In genomic region chr6:25962368-25963127, GRCh38 we compare ENCODE assay signal across 8 cellular contexts. TPM values are rescaled to one million over a fixed set of nuclear protein-coding genes. Genes with fewer than 3 reads are reported as not detected.
DNase-seq lines count a peak whose midpoint lies in the region; ATAC-seq and TF ChIP-seq lines count a peak whose summit lies in the region.

TSS of gene TRIM38 (plus strand) at chr6:25962802. CDS start at chr6:25966523, 3,721 bp downstream.

- H3K4me3 Mint-ChIP-seq in CD8-positive, alpha-beta memory T cell, result peak within 1 kb of the TSS; percentile 93 to 99 (median 97)

- CTCF ChIA-PET in CD8-positive, alpha-beta memory T cell (lab: Charles Lee), result interaction anchor here (0.5 to 2.0 kb wide), 6 partner anchors 11 to 701 kb away, joined by 3 to 19 read pairs (median 3); partner anchors contain the start of gene SLC17A3

- peak within 1 kb of the TSS; percentile 91 to 100 (median 99) for H3K27ac Mint-ChIP-seq in CD8-positive, alpha-beta memory T cell

- peak; percentile 55 to 84 (median 80) for DNase-seq in CD8-positive, alpha-beta memory T cell
- DNase-seq in SKM-1 (lab: John Stamatoyannopoulos, UW; ENCODE audit: unreplicated experiment), result peak; percentile 85
- DNase-seq in activated naive CD8-positive, alpha-beta T cell treated with anti-CD3 and anti-CD28 coated beads, Interleukin-2, amount 50 U/mL, for 16 hours (ENCODE audit: low read depth, low spot score), result peak; percentile 21
- DNase-seq in left ventricle myocardium inferior, result peak; percentile 29
- peak; percentile 75 for DNase-seq in retinal pigment epithelial cell (ENCODE audit: low read depth)
- DNase-seq in middle frontal gyrus (ENCODE audit: extremely low spot score, low spot score), result no peak

- POLR2A ChIA-PET in CD8-positive, alpha-beta memory T cell (lab: Charles Lee), result interaction anchor here (0.5 to 1.5 kb wide), 4 partner anchors 26 to 645 kb away, joined by 3 to 16 read pairs (median 5); a partner anchor contains a TSS

- H3K9me3 Mint-ChIP-seq in CD8-positive, alpha-beta memory T cell, result no peaks in the 10 kb centered on the region

- peak; percentile 67 for ATAC-seq in GM19397 (IDR thresholded peaks at IDR 0.05; ENCODE audit: unreplicated experiment)
- ATAC-seq in HG03521 (IDR thresholded peaks at IDR 0.05; ENCODE audit: unreplicated experiment), result peak; percentile 69

- peaks cover 78 to 92% (median 91%) of the 10 kb centered on the region in 3 donors for H3K4me1 Mint-ChIP-seq in CD8-positive, alpha-beta memory T cell

- peaks cover 8% of the 10 kb centered on the region for H3K36me3 ChIP-seq in CD8-positive, alpha-beta memory T cell (ENCODE audit: insufficient read depth, low read length)
- H3K36me3 ChIP-seq in left ventricle myocardium inferior, result peaks cover 29% of the 10 kb centered on the region

- H3K4me3 ChIP-seq in CD8-positive, alpha-beta memory T cell (ENCODE audit: low read length), result peak within 1 kb of the TSS; percentile 84
- H3K4me3 ChIP-seq in left ventricle myocardium inferior (peak within 1 kb of the TSS; percentile 75), retinal pigment epithelial cell (ENCODE audit: low read length) (peak within 1 kb of the TSS; percentile 44)

- intact Hi-C loops in left ventricle myocardium inferior (cut with micrococcal nuclease), result no loop called here

- TF ChIP-seq CTCF in left ventricle myocardium inferior (IDR thresholded peaks at IDR 0.05; ENCODE audit: borderline replicate concordance) (no peak), retinal pigment epithelial cell (conservative IDR thresholded peaks at IDR 0.05; ENCODE audit: low read depth, low read length) (no peak)

- H3K36me3 Mint-ChIP-seq in CD8-positive, alpha-beta memory T cell, result peaks cover 8 to 39% (median 13%) of the 10 kb centered on the region in 3 donors

- no peaks in the 10 kb centered on the region for H3K9me3 ChIP-seq in CD8-positive, alpha-beta memory T cell (ENCODE audit: low read length)
- H3K9me3 ChIP-seq in left ventricle myocardium inferior (replicated peaks), result peaks cover 20% of the 10 kb centered on the region

- peaks cover 81% of the 10 kb centered on the region for H3K4me1 ChIP-seq in CD8-positive, alpha-beta memory T cell (ENCODE audit: insufficient read depth, low read length)
- peaks cover 55% of the 10 kb centered on the region for H3K4me1 ChIP-seq in left ventricle myocardium inferior

- H3K27me3 Mint-ChIP-seq in CD8-positive, alpha-beta memory T cell, result no peaks in the 10 kb centered on the region

- peak within 1 kb of the TSS; percentile 94 for H3K27ac ChIP-seq in CD8-positive, alpha-beta memory T cell (ENCODE audit: low read depth, low read length)
- peak within 1 kb of the TSS; percentile 94 for H3K27ac ChIP-seq in left ventricle myocardium inferior (replicated peaks)

- H3K27me3 ChIP-seq in CD8-positive, alpha-beta memory T cell (ENCODE audit: insufficient read depth, low read length, poor library complexity, severe bottlenecking), result no peaks in the 10 kb centered on the region
- no peaks in the 10 kb centered on the region for H3K27me3 ChIP-seq in left ventricle myocardium inferior (ENCODE audit: low read depth)

RNA-seq across cellular contexts. Expression of gene TRIM38, which starts in this region (rescaled TPM):
- total RNA-seq in CD8-positive, alpha-beta memory T cell, result 10 to 100 TPM; 10.8 to 11.2 TPM
- polyA plus RNA-seq in CD8-positive, alpha-beta memory T cell, result 10.1 TPM
- 2.2 TPM for total RNA-seq in left ventricle myocardium inferior
